Comparison of ENCODE assay signal across 13 cellular contexts in the genomic region with DNA sequence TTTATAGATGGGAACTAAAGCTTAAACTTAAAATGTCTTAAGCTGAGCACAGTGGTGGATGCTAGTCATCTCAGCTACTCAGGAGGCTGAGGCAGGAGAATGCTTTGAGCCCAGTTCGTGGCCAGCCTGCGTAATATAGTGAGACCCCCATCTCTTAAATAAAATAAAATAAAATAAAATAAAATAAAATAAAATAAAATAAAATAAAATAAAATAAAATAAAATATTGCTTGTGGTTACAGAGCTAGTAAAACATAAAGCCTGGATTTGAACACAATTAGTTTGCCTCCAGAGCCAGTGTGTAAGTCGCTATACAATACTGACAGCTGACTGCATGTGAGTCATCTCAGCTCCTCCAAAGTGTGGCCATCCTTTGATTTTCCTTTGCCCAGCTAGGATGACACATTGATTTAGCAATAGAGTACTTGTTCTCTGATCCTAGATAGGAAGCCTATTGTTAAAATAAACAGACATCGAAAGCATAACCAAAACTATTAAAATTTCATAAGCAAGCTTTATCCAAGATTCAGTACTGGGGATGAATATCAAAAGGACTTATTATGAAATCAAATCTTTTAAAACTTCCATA. TPM values are rescaled to one million over a fixed set of nuclear protein-coding genes. Genes with fewer than 3 reads are reported as not detected.
DNase-seq lines count a peak whose midpoint lies in the region; ATAC-seq, FAIRE-seq and TF ChIP-seq lines count a peak whose summit lies in the region.
"Had no signal": no experiment of that assay in that cellular context is flagged by ENCODE, and none has a peak within 500 bp of the region (broad histone marks: within the 10 kb centered on the region; RNA-seq: fewer than 3 reads in every experiment).

No MANE protein-coding gene starts in this region.

- no peak for TF ChIP-seq CTCF in A549 (IDR thresholded peaks at IDR 0.05)
- no peak for TF ChIP-seq CTCF in astrocyte of the cerebellum (IDR thresholded peaks at IDR 0.05; ENCODE audit: low read depth, low read length, missing control alignments)
- no peak for TF ChIP-seq CTCF in endothelial cell (IDR thresholded peaks at IDR 0.05; ENCODE audit: unreplicated experiment)

- no peak for TF ChIP-seq POLR2A in A549 (IDR thresholded peaks at IDR 0.05; ENCODE audit: low read length)

- TF ChIP-seq RAD21 in A549 (conservative IDR thresholded peaks at IDR 0.05 in 1 of 2, IDR thresholded peaks at IDR 0.05 in 1 of 2), result no peak

- no peaks in the 10 kb centered on the region for H3K4me1 Mint-ChIP-seq in endothelial cell (ENCODE audit: unreplicated experiment)
- H3K4me1 Mint-ChIP-seq: immature natural killer cell had no signal

- peak; percentile 43 to 55 for DNase-seq in A549 (ENCODE audit: low read depth in 1 of 2, low spot score in 1 of 2)
- peak; percentile 91 for DNase-seq in HT1080 (ENCODE audit: low read depth)
- DNase-seq in astrocyte of the cerebellum (ENCODE audit: low read depth), result peak; percentile 53
- DNase-seq in glomerular visceral epithelial cell (ENCODE audit: extremely low spot score), result peak; percentile 73
- DNase-seq in GDM1 (lab: John Stamatoyannopoulos, UW), result no peak
- DNase-seq in medulla oblongata (ENCODE audit: extremely low spot score), result no peak
- DNase-seq in endothelial cell (ENCODE audit: low spot score), result no peak
- no peak for DNase-seq in cerebellum (ENCODE audit: low spot score)
- DNase-seq: activated CD4-positive, alpha-beta T cell treated with anti-CD3 and anti-CD28 coated beads, Interleukin-2, amount 50 U/mL, for 48 hours; activated naive CD4-positive, alpha-beta T cell treated with Interleukin-2 at 50 U/mL for 16 hours; BE2C; immature natural killer cell had no signal

- no peak overlapping the region for H3K4me3 Mint-ChIP-seq in endothelial cell (ENCODE audit: unreplicated experiment)
- H3K4me3 Mint-ChIP-seq: immature natural killer cell had no signal

- H3K4me3 ChIP-seq in A549 (no peak overlapping the region), astrocyte of the cerebellum (ENCODE audit: low read depth, low read length) (no peak overlapping the region)

- peaks cover 11% of the 10 kb centered on the region; the same call in 2 of the 3 replicates for H3K4me1 ChIP-seq in A549
- H3K4me1 ChIP-seq: BE2C had no signal

- H3K27ac Mint-ChIP-seq in endothelial cell (ENCODE audit: unreplicated experiment), result no peak overlapping the region
- H3K27ac Mint-ChIP-seq: immature natural killer cell had no signal

- in situ Hi-C loops in astrocyte of the cerebellum (cut with HindIII; ENCODE audit: low sequenced_read_pairs), result no loop called here

- no peak overlapping the region for H3K27ac ChIP-seq in A549

- WGBS in A549 (ENCODE audit: missing lambda C conversion rate), result 42% methylated on average over 4 of the region's 4 CpGs

- FAIRE-seq in A549 (lab: Jason Lieb, UNC), result no peak
- FAIRE-seq: H1 had no signal

- ATAC-seq in A549, result peak; percentile 56 to 86; a peak in 5 of 6 replicates

- no peaks in the 10 kb centered on the region for H3K36me3 Mint-ChIP-seq in endothelial cell (ENCODE audit: low read depth, unreplicated experiment)
- H3K36me3 Mint-ChIP-seq: immature natural killer cell had no signal

- no peaks in the 10 kb centered on the region for H3K9me3 Mint-ChIP-seq in endothelial cell (ENCODE audit: unreplicated experiment)

- no peak for TF ChIP-seq EP300 in A549 (IDR thresholded peaks at IDR 0.05)

- POLR2A ChIA-PET in A549 (lab: Yijun Ruan, JAX), result no interaction called here

- H3K9me3 ChIP-seq in A549, result no peaks in the 10 kb centered on the region
- H3K9me3 ChIP-seq: BE2C had no signal

- CTCF ChIA-PET in A549 (lab: Yijun Ruan, JAX), result interaction anchor here (0.8 to 1.8 kb wide), 3 partner anchors 9 to 48 kb away, joined by 3 to 6 read pairs (median 3); no protein-coding TSS in a partner anchor

- no peaks in the 10 kb centered on the region for H3K27me3 Mint-ChIP-seq in endothelial cell (ENCODE audit: unreplicated experiment)

- H3K4me2 ChIP-seq in A549, result peak overlapping the region; percentile 40

TF ChIP-seq in A549, 52 proteins besides CTCF, POLR2A, EP300 and RAD21:
- TF ChIP-seq FOSL2 (IDR thresholded peaks at IDR 0.05) (no peak), FOSL2 (CRISPR knock-in tag; IDR thresholded peaks at IDR 0.05) (peak; percentile 30; the same call in 1 of the 2 replicates), CEBPB (IDR thresholded peaks at IDR 0.05) (peak in 1 of 2 experiments; percentile 35; a peak in 1 of 4 replicates), RFX5 (IDR thresholded peaks at IDR 0.05) (no peak), EHF (CRISPR knock-in tag; IDR thresholded peaks at IDR 0.05) (no peak), JUNB (IDR thresholded peaks at IDR 0.05) (peak; percentile 45; the same call in 1 of the 2 replicates)

RNA-seq across cellular contexts. Expression of gene DPYSL3, which starts 21.0 kb away (rescaled TPM):
- polyA plus RNA-seq in A549 (2011; rRNA removed) (22.3 and 23.7 TPM in 2 replicates), A549 (2017; fragmentation: RNase III; extraction: RNeasy Plus Mini Kit Qiagen cat#74134 plus additional on column Dnase treatment) (16.5 to 20.7 TPM (median 19.3 TPM) in 3 replicates)
- 22.8 and 25.1 TPM in 2 replicates for polyA plus RNA-seq in A549 (2012; cell fraction: cytosol; rRNA removed)
- polyA plus RNA-seq in A549 (2012; cell fraction: nucleus; rRNA removed), result 37.6 and 45.9 TPM in 2 replicates
- polyA minus RNA-seq in A549 (2011; rRNA and poly(A)+ RNA removed), result 24.3 and 25.6 TPM in 2 replicates
- total RNA-seq in HT1080 (2014; rRNA removed; shearing (Covaris generic)), result 50.1 and 54.4 TPM in 2 replicates
- 44.5 and 50.0 TPM in 2 replicates for polyA plus RNA-seq in HT1080 (2015; cell fraction: cytosol; rRNA removed)
- 80.1 and 87.6 TPM in 2 replicates for polyA plus RNA-seq in HT1080 (2015; cell fraction: nucleus; rRNA removed)
- total RNA-seq in endothelial cell (ENCODE audit: unreplicated experiment) (27.6 TPM), cerebellum (497 TPM)
- polyA plus RNA-seq: immature natural killer cell had no signal

Comparison
In these comparisons a context has a peak if more than half of its experiments do, and no peak if none do; other contexts are left out.
1. DNase-seq: peak in A549 (2 of 2), HT1080 (single experiment), astrocyte of the cerebellum (single experiment) and glomerular visceral epithelial cell (single experiment); none in GDM1 (single experiment), medulla oblongata (single experiment), endothelial cell (single experiment) and cerebellum (single experiment).